Comparison of ENCODE assay signal across 8 cellular contexts in the genomic region with DNA sequence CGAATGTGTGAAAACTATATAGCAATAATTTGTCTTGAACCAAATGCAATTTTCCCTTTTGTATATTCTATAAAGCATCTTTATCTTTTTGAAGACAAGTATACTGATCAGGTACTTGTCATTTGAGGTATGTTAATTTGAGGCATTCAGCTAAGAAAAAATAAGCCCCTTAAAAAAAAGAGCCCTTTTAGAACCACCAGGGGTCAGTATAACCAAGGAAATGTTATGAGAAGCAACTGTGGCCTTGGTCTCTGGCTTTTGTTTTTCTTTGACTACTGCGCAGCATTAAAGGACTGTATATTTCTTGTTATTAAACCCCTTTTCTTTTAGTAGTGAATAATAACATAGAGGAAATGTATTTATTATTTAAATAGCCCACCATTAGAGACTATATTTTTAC. TPM values are rescaled to one million over a fixed set of nuclear protein-coding genes. Genes with fewer than 3 reads are reported as not detected.
DNase-seq lines count a peak whose midpoint lies in the region; ATAC-seq, FAIRE-seq and TF ChIP-seq lines count a peak whose summit lies in the region.

No MANE protein-coding gene starts in this region.

- peak; percentile 71 for FAIRE-seq in GM18507 (lab: Jason Lieb, UNC)

- H3K27ac ChIP-seq in ascending aorta = no peak overlapping the region

- H3K27me3 ChIP-seq in ascending aorta = no peaks in the 10 kb centered on the region

- no peaks in the 10 kb centered on the region for H3K36me3 Mint-ChIP-seq in stimulated activated memory B cell treated with anti-CD40 and anti-IgM and Interleukin-4, amounts not matched to agents 10 μg/mL and 1 μg/mL and 100 μg/mL, for 72 hours

- TF ChIP-seq CTCF in ascending aorta (IDR thresholded peaks at IDR 0.05) = peak; percentile 69 to 82 (median 77)

- no peak overlapping the region for H3K4me3 ChIP-seq in ascending aorta

- H3K27ac Mint-ChIP-seq in stimulated activated memory B cell treated with anti-CD40 and anti-IgM and Interleukin-4, amounts not matched to agents 10 μg/mL and 1 μg/mL and 100 μg/mL, for 72 hours = no peak overlapping the region

- intact Hi-C loops in ascending aorta (cut with DNase I) = loop anchor here (2.0 kb wide), 1 partner anchor 1472 kb away; no protein-coding TSS in a partner anchor

- no peaks in the 10 kb centered on the region for H3K36me3 ChIP-seq in ascending aorta

- H3K9me3 Mint-ChIP-seq in stimulated activated memory B cell treated with anti-CD40 and anti-IgM and Interleukin-4, amounts not matched to agents 10 μg/mL and 1 μg/mL and 100 μg/mL, for 72 hours = no peaks in the 10 kb centered on the region

- H3K4me1 ChIP-seq in ascending aorta = no peaks in the 10 kb centered on the region

- H3K4me1 Mint-ChIP-seq in stimulated activated memory B cell treated with anti-CD40 and anti-IgM and Interleukin-4, amounts not matched to agents 10 μg/mL and 1 μg/mL and 100 μg/mL, for 72 hours = no peaks in the 10 kb centered on the region

- H3K9me3 ChIP-seq in ascending aorta = no peaks in the 10 kb centered on the region

- DNase-seq in AG20443 (ENCODE audit: low spot score) (peak; percentile 59), GM18507 (ENCODE audit: extremely low spot score, insufficient read length, low read depth) (no peak), NCI-H2227 (lab: John Stamatoyannopoulos, UW; ENCODE audit: unreplicated experiment) (peak; percentile 53), ascending aorta (ENCODE audit: low spot score in 2 of 2) (no peak), iPS DF 4.7 (ENCODE audit: extremely low read depth, low spot score) (peak; percentile 33), mesenteric fat pad (ENCODE audit: low spot score) (no peak)

- H3K4me3 Mint-ChIP-seq in stimulated activated memory B cell treated with anti-CD40 and anti-IgM and Interleukin-4, amounts not matched to agents 10 μg/mL and 1 μg/mL and 100 μg/mL, for 72 hours = no peak overlapping the region

- peaks cover 9% of the 10 kb centered on the region for H3K27me3 Mint-ChIP-seq in stimulated activated memory B cell treated with anti-CD40 and anti-IgM and Interleukin-4, amounts not matched to agents 10 μg/mL and 1 μg/mL and 100 μg/mL, for 72 hours

- peak; percentile 85 for ATAC-seq in HG03066 (IDR thresholded peaks at IDR 0.05; ENCODE audit: low read depth, unreplicated experiment)
- ATAC-seq in stimulated activated memory B cell treated with anti-CD40 and anti-IgM and Interleukin-4, amounts not matched to agents 10 μg/mL and 1 μg/mL and 100 μg/mL, for 72 hours = peak; percentile 47

RNA-seq across cellular contexts. Expression of gene CD109, which starts 43.1 kb away (rescaled TPM):
- total RNA-seq in ascending aorta = 17.6 TPM
- total RNA-seq in mesenteric fat pad = 10.8 TPM

Comparison
In these comparisons a context has a peak if more than half of its experiments do, and no peak if none do; other contexts are left out.
1. DNase-seq: peak in AG20443 (single experiment), NCI-H2227 (single experiment) and iPS DF 4.7 (single experiment); none in GM18507 (single experiment), ascending aorta (0 of 2) and mesenteric fat pad (single experiment).